Comparison of ENCODE assay signal across 15 cellular contexts in the genomic region with DNA sequence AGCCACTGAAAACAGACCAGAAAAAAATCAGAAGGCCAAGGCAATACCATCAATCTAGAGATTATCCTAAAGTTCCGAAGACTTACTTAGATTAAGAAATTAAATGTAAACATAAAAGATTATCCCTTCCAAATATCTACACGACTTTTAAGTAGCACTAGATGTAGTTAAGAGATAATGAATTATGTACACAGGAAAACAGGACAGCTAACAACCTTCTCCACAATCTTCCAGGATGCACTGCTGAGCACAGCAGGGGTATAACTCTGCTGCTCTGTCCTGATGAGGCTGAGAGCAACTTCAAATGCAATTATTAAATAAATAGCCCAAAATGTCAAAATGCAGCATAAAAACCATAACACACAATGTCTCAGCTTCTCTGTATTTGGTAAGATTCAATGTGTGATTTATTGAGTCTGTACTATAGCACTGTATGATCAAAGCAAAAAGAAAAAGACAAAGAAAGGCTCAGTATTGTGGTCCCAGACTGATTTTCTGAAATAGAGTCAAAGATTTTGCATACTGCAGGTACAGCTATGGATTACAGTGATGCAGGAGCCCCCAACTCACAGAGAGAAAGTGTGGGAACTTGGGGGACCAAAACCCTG. TPM values are rescaled to one million over a fixed set of nuclear protein-coding genes. Genes with fewer than 3 reads are reported as not detected.
DNase-seq lines count a peak whose midpoint lies in the region; ATAC-seq and TF ChIP-seq lines count a peak whose summit lies in the region.
"Had no signal": no experiment of that assay in that cellular context is flagged by ENCODE, and none has a peak within 500 bp of the region (broad histone marks: within the 10 kb centered on the region; RNA-seq: fewer than 3 reads in every experiment).

No MANE protein-coding gene starts in this region.

- no peaks in the 10 kb centered on the region for H3K36me3 ChIP-seq in mammary epithelial cell (ENCODE audit: insufficient read depth, low read length)
- H3K36me3 ChIP-seq in parathyroid adenoma (ENCODE audit: control insufficient read depth, insufficient read depth, low read length) = no peaks in the 10 kb centered on the region
- H3K36me3 ChIP-seq in tibial artery = no peaks in the 10 kb centered on the region
- H3K36me3 ChIP-seq in mesendoderm (ENCODE audit: control insufficient read depth, insufficient read depth, low read length) = no peaks in the 10 kb centered on the region

- TF ChIP-seq CTCF in MCF 10A (IDR thresholded peaks at IDR 0.05; ENCODE audit: unreplicated experiment) (no peak), mammary epithelial cell (conservative IDR thresholded peaks at IDR 0.05 in 1 of 2, IDR thresholded peaks at IDR 0.05 in 1 of 2; ENCODE audit: extremely low read depth in 1 of 2, insufficient read depth in 1 of 2, low read depth in 1 of 2, low read length in 2 of 2) (no peak), parathyroid adenoma (IDR thresholded peaks at IDR 0.05) (no peak), tibial artery (IDR thresholded peaks at IDR 0.05) (no peak)

- POLR2A ChIA-PET in MCF 10A (lab: Yijun Ruan, JAX) = interaction anchor here (0.5 to 3.0 kb wide), 5 partner anchors 8 to 58 kb away, joined by 3 to 25 read pairs (median 4); no protein-coding TSS in a partner anchor

- no peak overlapping the region for H4K5ac ChIP-seq in mesendoderm (ENCODE audit: low read length)

- H3K4me3 ChIP-seq in mammary epithelial cell (replicated peaks in 1 of 3; ENCODE audit: insufficient read depth in 1 of 3, low read depth in 2 of 3, low read length in 3 of 3) = no peak overlapping the region
- no peak overlapping the region for H3K4me3 ChIP-seq in parathyroid adenoma (ENCODE audit: low read depth, low read length)
- H3K4me3 ChIP-seq in tibial artery = no peak overlapping the region
- no peak overlapping the region for H3K4me3 ChIP-seq in mesendoderm (ENCODE audit: low read length)

- CTCF ChIA-PET in MCF 10A (lab: Yijun Ruan, JAX) (interaction anchor here (0.5 to 1.0 kb wide), 2 partner anchors 62 to 407 kb away, joined by 3 read pairs; no protein-coding TSS in a partner anchor), mammary epithelial cell (lab: Charles Lee; ENCODE audit: low non-redundant PET) (interaction anchor here (0.6 kb wide), 1 partner anchor 898 kb away, joined by 3 read pairs; no protein-coding TSS in a partner anchor)

- H3K18ac ChIP-seq in mesendoderm (ENCODE audit: low read length) = no peak overlapping the region

- H3K4me1 Mint-ChIP-seq in MCF 10A (ENCODE audit: insufficient read depth, unreplicated experiment) = peaks cover 30% of the 10 kb centered on the region
- H3K4me1 Mint-ChIP-seq: CD4-positive, CD25-positive, alpha-beta regulatory T cell; immature natural killer cell had no signal

- H3K4me3 Mint-ChIP-seq in MCF 10A (ENCODE audit: unreplicated experiment) = peak overlapping the region; percentile 10
- H3K4me3 Mint-ChIP-seq: CD4-positive, CD25-positive, alpha-beta regulatory T cell; immature natural killer cell; T-helper 2 cell treated with Interferon-gamma antibody and Interleukin-4, amounts not matched to agents 5 μg/mL and 100 μg/mL, for 36 hours had no signal

- WGBS in mammary epithelial cell (ENCODE audit: low coverage, missing lambda C conversion rate) = 72% methylated on average over 2 of the region's 2 CpGs
- no CpG with 5 or more reads among the region's 2 CpGs for WGBS in mesendoderm (ENCODE audit: extremely low coverage, insufficient coverage, low lambda C conversion rate)

- H3K56ac ChIP-seq in mesendoderm (ENCODE audit: low read length) = no peak overlapping the region

- H3K9me3 ChIP-seq in mammary epithelial cell (replicated peaks; ENCODE audit: insufficient read depth, low read length) (no peaks in the 10 kb centered on the region), parathyroid adenoma (ENCODE audit: control insufficient read depth, low read length) (no peaks in the 10 kb centered on the region), tibial artery (no peaks in the 10 kb centered on the region)

- DNase-seq in MCF 10A (ENCODE audit: unreplicated experiment) (no peak), mammary epithelial cell (no peak), tibial artery (no peak), mesendoderm (no peak)
- DNase-seq: activated CD8-positive, alpha-beta memory T cell treated with anti-CD3 and anti-CD28 coated beads for 24 hours; CD4-positive, CD25-positive, alpha-beta regulatory T cell; effector CD8-positive, alpha-beta T cell; immature natural killer cell; Kasumi-1; stimulated activated CD4-positive, alpha-beta T cell treated with anti-CD3 and anti-CD28 coated beads, Interleukin-2, amount 100 ng/mL, for 24 hours had no signal

- H2BK5ac ChIP-seq in mesendoderm (ENCODE audit: low read length) = no peak overlapping the region

- peak overlapping the region; percentile 91 for H3K27ac Mint-ChIP-seq in MCF 10A (ENCODE audit: low read depth, unreplicated experiment)
- H3K27ac Mint-ChIP-seq: CD4-positive, CD25-positive, alpha-beta regulatory T cell; immature natural killer cell; T-helper 2 cell treated with Interferon-gamma antibody and Interleukin-4, amounts not matched to agents 5 μg/mL and 100 μg/mL, for 36 hours had no signal

- no peak overlapping the region for H3K23ac ChIP-seq in mesendoderm (ENCODE audit: low read length)

- intact Hi-C loops in MCF 10A (cut with micrococcal nuclease) = no loop called here
- intact Hi-C loops in mammary epithelial cell (cut with micrococcal nuclease) = no loop called here
- intact Hi-C loops in tibial artery (cut with DNase I; ENCODE audit: low total_unique reads) = no loop called here

- H3K27me3 Mint-ChIP-seq in MCF 10A (ENCODE audit: insufficient read depth, unreplicated experiment) = no peaks in the 10 kb centered on the region
- H3K27me3 Mint-ChIP-seq: CD4-positive, CD25-positive, alpha-beta regulatory T cell had no signal

- no peak overlapping the region for H3K9ac ChIP-seq in mammary epithelial cell (ENCODE audit: insufficient read depth, low read length)
- no peak overlapping the region for H3K9ac ChIP-seq in parathyroid adenoma
- no peak overlapping the region for H3K9ac ChIP-seq in mesendoderm (ENCODE audit: low read length)

- H3K4me1 ChIP-seq in mammary epithelial cell (ENCODE audit: insufficient read depth, low read length) (no peaks in the 10 kb centered on the region), parathyroid adenoma (peaks cover 30% of the 10 kb centered on the region), tibial artery (peaks cover 0 to 82% (median 35%) of the 10 kb centered on the region in 4 donors), mesendoderm (ENCODE audit: control insufficient read depth, low read depth, low read length) (no peaks in the 10 kb centered on the region)

- no peak overlapping the region for H4K8ac ChIP-seq in mesendoderm (ENCODE audit: low read depth, low read length)

- H2BK120ac ChIP-seq in mesendoderm (ENCODE audit: low read depth, low read length) = no peak overlapping the region

- no peak overlapping the region for H3K4me2 ChIP-seq in mammary epithelial cell (ENCODE audit: insufficient read depth, low read depth, low read length)
- H3K4me2 ChIP-seq in parathyroid adenoma (ENCODE audit: low read length) = no peak overlapping the region
- no peak overlapping the region for H3K4me2 ChIP-seq in mesendoderm (ENCODE audit: low read length)

- H3K4ac ChIP-seq in mesendoderm (ENCODE audit: low read depth, low read length) = no peak overlapping the region

- no peak overlapping the region for H2AK5ac ChIP-seq in mesendoderm (ENCODE audit: low read length)

- no peaks in the 10 kb centered on the region for H3K79me1 ChIP-seq in mesendoderm (ENCODE audit: low read length)

- no TSS peak for BruUV-seq in MCF 10A (replicated peaks; lab: Mats Ljungman, UMichigan)
- BruUV-seq in mammary epithelial cell (replicated peaks; lab: Mats Ljungman, UMichigan) = no TSS peak

- peaks cover 90% of the 10 kb centered on the region for H3K36me3 Mint-ChIP-seq in MCF 10A (ENCODE audit: insufficient read depth, unreplicated experiment)
- H3K36me3 Mint-ChIP-seq: CD4-positive, CD25-positive, alpha-beta regulatory T cell; immature natural killer cell had no signal

- no peak overlapping the region for H2BK15ac ChIP-seq in mesendoderm (replicated peaks; ENCODE audit: low read depth)

- no peaks in the 10 kb centered on the region for H4K20me1 ChIP-seq in mammary epithelial cell (ENCODE audit: insufficient read depth, low read length)

- H2AFZ ChIP-seq in mammary epithelial cell (ENCODE audit: low read depth, low read length) = no peak overlapping the region
- peak overlapping the region; percentile 59 for H2AFZ ChIP-seq in parathyroid adenoma

- H3K79me2 ChIP-seq in mammary epithelial cell (ENCODE audit: insufficient read depth, low read length) (peaks cover 6% of the 10 kb centered on the region), parathyroid adenoma (peaks cover 6% of the 10 kb centered on the region), mesendoderm (ENCODE audit: control insufficient read depth, insufficient read depth, low read length) (no peaks in the 10 kb centered on the region)

- H3K27ac ChIP-seq in mammary epithelial cell (ENCODE audit: insufficient read depth, low read depth, low read length) (no peak overlapping the region), cingulate gyrus (ENCODE audit: low read depth, low read length) (peak overlapping the region; percentile 65), parathyroid adenoma (peak overlapping the region; percentile 89), tibial artery (peak overlapping the region; percentile 77 to 82), mesendoderm (ENCODE audit: low read depth, low read length) (no peak overlapping the region)

- H3K27me3 ChIP-seq in mammary epithelial cell (ENCODE audit: insufficient read depth, low read length) (no peaks in the 10 kb centered on the region), parathyroid adenoma (ENCODE audit: control insufficient read depth, insufficient read depth, low read length) (no peaks in the 10 kb centered on the region), tibial artery (no peaks in the 10 kb centered on the region), mesendoderm (ENCODE audit: insufficient read depth, low read length, poor library complexity) (no peaks in the 10 kb centered on the region)

- no peaks in the 10 kb centered on the region for H3K9me3 Mint-ChIP-seq in MCF 10A (ENCODE audit: unreplicated experiment)
- H3K9me3 Mint-ChIP-seq: CD4-positive, CD25-positive, alpha-beta regulatory T cell; T-helper 2 cell treated with Interferon-gamma antibody and Interleukin-4, amounts not matched to agents 5 μg/mL and 100 μg/mL, for 36 hours had no signal

- in situ Hi-C loops in mammary epithelial cell (cut with MboI; ENCODE audit: low sequenced_read_pairs in 2 of 2) = no loop called here

- dilution Hi-C loops in mammary epithelial cell (cut with HindIII; ENCODE audit: low sequenced_read_pairs) = no loop called here

- ATAC-seq in GM18858 (IDR thresholded peaks at IDR 0.05; ENCODE audit: unreplicated experiment) = no peak
- ATAC-seq in HG02840 (IDR thresholded peaks at IDR 0.05; ENCODE audit: low FRiP score, unreplicated experiment) = no peak

RNA-seq across cellular contexts. Expression of a gene that starts 56.9 kb away (rescaled TPM):
- total RNA-seq in MCF 10A (2022) (100 and 109 TPM in 2 replicates), mammary epithelial cell (100 to 1,000 TPM in 1 of 2 donors, 10 to 100 TPM in 1; 46.1 to 106 TPM)
- 29.4 TPM for polyA plus RNA-seq in mammary epithelial cell
- polyA minus RNA-seq in mammary epithelial cell = 46.9 TPM
- polyA plus RNA-seq in mesendoderm (2013, experiment 1 of 2) = 10.2 TPM
- 10.7 TPM for polyA plus RNA-seq in mesendoderm (2013, experiment 2 of 2)
- total RNA-seq: CD4-positive, CD25-positive, alpha-beta regulatory T cell had no signal
- polyA plus RNA-seq: CD4-positive, CD25-positive, alpha-beta regulatory T cell; immature natural killer cell had no signal

Comparison
In these comparisons a context has a peak if more than half of its experiments do, and no peak if none do; other contexts are left out.
1. H3K27ac ChIP-seq: peak in cingulate gyrus (single experiment), parathyroid adenoma (single experiment) and tibial artery (2 of 2); none in mammary epithelial cell (single experiment) and mesendoderm (single experiment).